13 cellular contexts compared by ENCODE assay signal in genomic region chr3:120435621-120436020, GRCh38. TPM values are rescaled to one million over a fixed set of nuclear protein-coding genes. Genes with fewer than 3 reads are reported as not detected.
DNase-seq lines count a peak whose midpoint lies in the region; ATAC-seq, FAIRE-seq and TF ChIP-seq lines count a peak whose summit lies in the region.
"Had no signal": no experiment of that assay in that cellular context is flagged by ENCODE, and none has a peak within 500 bp of the region (broad histone marks: within the 10 kb centered on the region; RNA-seq: fewer than 3 reads in every experiment).

No MANE protein-coding gene starts in this region.

- TF ChIP-seq POLR2A in A549 (IDR thresholded peaks at IDR 0.05; ENCODE audit: low read length), result no peak

- TF ChIP-seq CTCF in A549 (IDR thresholded peaks at IDR 0.05) (no peak), brain (conservative IDR thresholded peaks at IDR 0.05) (no peak)

- no peaks in the 10 kb centered on the region for H3K9me3 Mint-ChIP-seq in brain
- H3K9me3 Mint-ChIP-seq: CD4-positive, alpha-beta memory T cell; dendritic cell treated with granulocyte-macrophage colony-stimulating factor and Interleukin-4, amounts not matched to agents 40 ng/mL and 50 ng/mL, for 4 days; memory B cell had no signal

- peaks cover 85% of the 10 kb centered on the region for H3K4me1 Mint-ChIP-seq in brain
- H3K4me1 Mint-ChIP-seq: CD4-positive, alpha-beta memory T cell; memory B cell had no signal

- 17% methylated on average over 4 of the region's 4 CpGs for whole genome bisulfite sequencing in A549 (ENCODE audit: missing lambda C conversion rate)

- no peak overlapping the region for H3K4me3 ChIP-seq in A549

- peak overlapping the region in 1 of 5 experiments; percentile 2 for H3K4me3 Mint-ChIP-seq in brain
- H3K4me3 Mint-ChIP-seq: CD4-positive, alpha-beta memory T cell; dendritic cell treated with granulocyte-macrophage colony-stimulating factor and Interleukin-4, amounts not matched to agents 40 ng/mL and 50 ng/mL, for 4 days; memory B cell had no signal

- intact Hi-C loops in left colon (cut with DNase I, micrococcal nuclease), result no loop called here

- peaks cover 22% of the 10 kb centered on the region for H3K36me3 Mint-ChIP-seq in brain
- H3K36me3 Mint-ChIP-seq: CD4-positive, alpha-beta memory T cell; memory B cell had no signal

- TF ChIP-seq RAD21 in A549 (conservative IDR thresholded peaks at IDR 0.05 in 1 of 2, IDR thresholded peaks at IDR 0.05 in 1 of 2), result no peak

- TF ChIP-seq EP300 in A549 (IDR thresholded peaks at IDR 0.05), result 0 out of 5 replicates have a peak, but pooled peaks of 1 of the 2 experiments have one; percentile 22

- CTCF ChIA-PET in A549 (lab: Yijun Ruan, JAX), result interaction anchor here (0.9 to 11.8 kb wide), 6 partner anchors 9 to 126 kb away, joined by 3 to 141 read pairs (median 4); no protein-coding TSS in a partner anchor

- no peaks in the 10 kb centered on the region for H3K27me3 Mint-ChIP-seq in brain
- H3K27me3 Mint-ChIP-seq: dendritic cell treated with granulocyte-macrophage colony-stimulating factor and Interleukin-4, amounts not matched to agents 40 ng/mL and 50 ng/mL, for 4 days had no signal

- H3K4me2 ChIP-seq in A549, result peak overlapping the region; percentile 54

- peak in 1 of 2 experiments; percentile 65 for DNase-seq in A549 (ENCODE audit: low read depth in 1 of 2, low spot score in 1 of 2)
- peak; percentile 81 for DNase-seq in HS-27A (ENCODE audit: low read depth)
- no peak for DNase-seq in left colon
- DNase-seq in NCI-H345 (lab: John Stamatoyannopoulos, UW), result no peak
- DNase-seq in HuH-7.5 (ENCODE audit: low spot score), result no peak
- no peak for DNase-seq in activated naive CD4-positive, alpha-beta T cell treated with Interleukin-2 at 50 U/mL for 16 hours
- DNase-seq in COLO829 (ENCODE audit: low spot score), result no peak
- DNase-seq: activated CD8-positive, alpha-beta memory T cell treated with anti-CD3 and anti-CD28 coated beads, Interleukin-2, amount 50 U/mL, for 4 hours; CD4-positive, alpha-beta memory T cell; NCI-H1436 had no signal

- H3K27ac ChIP-seq in A549, result peak overlapping the region; percentile 66 to 78

- no peak for FAIRE-seq in A549 (lab: Jason Lieb, UNC)

- H3K9me3 ChIP-seq in A549, result no peaks in the 10 kb centered on the region

- H3K27ac Mint-ChIP-seq in brain, result peak overlapping the region in 4 of 5 experiments; percentile 18 to 84 (median 56)
- H3K27ac Mint-ChIP-seq: CD4-positive, alpha-beta memory T cell; dendritic cell treated with granulocyte-macrophage colony-stimulating factor and Interleukin-4, amounts not matched to agents 40 ng/mL and 50 ng/mL, for 4 days; memory B cell had no signal

- peaks cover 73% of the 10 kb centered on the region for H3K4me1 ChIP-seq in A549

- POLR2A ChIA-PET in A549 (lab: Yijun Ruan, JAX), result interaction anchor here (1.1 to 1.4 kb wide), 2 partner anchors 18 to 161 kb away, joined by 4 read pairs; partner anchors contain the start of gene NDUFB4

- ATAC-seq in A549, result peak; percentile 54 to 77; a peak in 5 of 6 replicates
- ATAC-seq in left colon, result peak; percentile 78

TF ChIP-seq in A549, 52 proteins besides CTCF, POLR2A, EP300 and RAD21:
- no peak for TF ChIP-seq FOSL2 (IDR thresholded peaks at IDR 0.05)
- peak; percentile 59 for TF ChIP-seq FOSL2 (CRISPR knock-in tag; IDR thresholded peaks at IDR 0.05)
- TF ChIP-seq CEBPB (IDR thresholded peaks at IDR 0.05), result no peak
TF ChIP-seq in A549: peak in this region for 1.

RNA-seq across cellular contexts. Expression of gene FSTL1, which starts 15.2 kb away (rescaled TPM):
- 57.7 and 84.7 TPM in 2 replicates for polyA plus RNA-seq in A549 (2011; rRNA removed)
- polyA plus RNA-seq in A549 (2012; cell fraction: cytosol; rRNA removed), result 33.0 and 40.2 TPM in 2 replicates
- polyA plus RNA-seq in A549 (2012; cell fraction: nucleus; rRNA removed), result 37.2 and 50.3 TPM in 2 replicates
- 115 to 119 TPM (median 118 TPM) in 3 replicates for polyA plus RNA-seq in A549 (2017; fragmentation: RNase III; extraction: RNeasy Plus Mini Kit Qiagen cat#74134 plus additional on column Dnase treatment)
- polyA minus RNA-seq in A549 (2011; rRNA and poly(A)+ RNA removed), result 63.4 and 78.2 TPM in 2 replicates
- 22.5 TPM for polyA plus RNA-seq in brain (ENCODE audit: insufficient read depth, low read depth, low replicate concordance)
- 10 to 100 TPM; 34.4 to 61.7 TPM for total RNA-seq in left colon
- polyA plus RNA-seq: CD4-positive, alpha-beta memory T cell had no signal
